ENCODE assay signal across 8 cellular contexts in the genomic region with DNA sequence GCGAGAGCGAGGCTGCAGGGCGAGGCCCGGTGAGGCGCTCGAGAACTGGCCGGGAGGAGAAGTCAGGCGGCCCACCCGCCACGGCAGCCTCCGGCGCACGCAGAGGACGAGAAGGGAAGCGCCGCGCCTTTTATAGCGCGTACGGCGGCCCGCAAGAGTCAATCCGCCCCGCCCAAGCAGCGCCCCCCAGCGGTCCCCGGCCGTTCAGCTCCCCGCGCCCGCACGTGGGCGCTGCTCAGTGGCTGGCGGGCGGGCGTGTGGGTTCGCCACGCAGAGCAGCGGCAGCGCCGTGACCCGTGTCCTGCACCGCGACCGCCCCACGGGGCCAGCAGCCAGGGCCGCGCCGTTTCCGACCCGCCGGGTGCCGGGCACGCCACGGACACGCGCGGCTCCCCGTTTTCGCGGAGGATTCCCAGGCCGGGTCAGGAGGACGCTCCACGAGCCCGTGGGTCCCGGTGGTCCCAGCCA. TPM values are rescaled to one million over a fixed set of nuclear protein-coding genes. Genes with fewer than 3 reads are reported as not detected.
A peak's percentile ranks its signal among the peaks of the same experiment; 100 is the strongest.
DNase-seq lines count a peak whose midpoint lies in the region; ATAC-seq and TF ChIP-seq lines count a peak whose summit lies in the region.

No MANE protein-coding gene starts in this region.

- TF ChIP-seq CTCF in GM23338 (conservative IDR thresholded peaks at IDR 0.05; ENCODE audit: low read depth in 2 of 2) (peak; percentile 56 to 79), glutamatergic neuron (IDR thresholded peaks at IDR 0.05; ENCODE audit: partially characterized antibody, unreplicated experiment) (peak; percentile 95), osteocyte (IDR thresholded peaks at IDR 0.05) (peak; percentile 97), thoracic aorta (IDR thresholded peaks at IDR 0.05) (peak; percentile 83)

- H2AFZ ChIP-seq in GM23338: no peak overlapping the region; the same call in 1 of the 2 replicates

- H3K27me3 ChIP-seq in GM23338 (ENCODE audit: insufficient read depth): peaks cover 15% of the 10 kb centered on the region
- no peaks in the 10 kb centered on the region for H3K27me3 ChIP-seq in thoracic aorta (replicated peaks; ENCODE audit: insufficient read depth)

- peaks cover 35% of the 10 kb centered on the region for H3K79me2 ChIP-seq in GM23338 (replicated peaks; ENCODE audit: insufficient read depth)

- H3K27me3 Mint-ChIP-seq in GM23338 (ENCODE audit: insufficient read depth, low read depth, poor library complexity) (peaks cover 28% of the 10 kb centered on the region), glutamatergic neuron (ENCODE audit: unreplicated experiment) (peaks cover 14% of the 10 kb centered on the region), osteocyte (ENCODE audit: unreplicated experiment) (no peaks in the 10 kb centered on the region)

- H3K4me3 Mint-ChIP-seq in GM23338: peak overlapping the region; percentile 93; the same call in 2 of the 3 replicates
- H3K4me3 Mint-ChIP-seq in glutamatergic neuron (ENCODE audit: unreplicated experiment): no peak overlapping the region
- peak overlapping the region; percentile 58 for H3K4me3 Mint-ChIP-seq in osteocyte (ENCODE audit: unreplicated experiment)

- H3F3A ChIP-seq in GM23338 (replicated peaks; ENCODE audit: low read depth): peaks cover 43% of the 10 kb centered on the region

- peaks cover 48% of the 10 kb centered on the region for H3K36me3 Mint-ChIP-seq in GM23338 (ENCODE audit: low read depth)
- H3K36me3 Mint-ChIP-seq in glutamatergic neuron (ENCODE audit: unreplicated experiment): peaks cover 4% of the 10 kb centered on the region
- peaks cover 19% of the 10 kb centered on the region for H3K36me3 Mint-ChIP-seq in osteocyte (ENCODE audit: unreplicated experiment)

- no peak overlapping the region for H3K27ac Mint-ChIP-seq in GM23338
- no peak overlapping the region for H3K27ac Mint-ChIP-seq in glutamatergic neuron (ENCODE audit: unreplicated experiment)
- no peak overlapping the region for H3K27ac Mint-ChIP-seq in osteocyte (ENCODE audit: unreplicated experiment)

- peaks cover 31% of the 10 kb centered on the region for H4K20me1 ChIP-seq in GM23338 (replicated peaks; ENCODE audit: insufficient read depth)

- H3K9me3 ChIP-seq in thoracic aorta: no peaks in the 10 kb centered on the region

- H3K4me3 ChIP-seq in GM23338 (peak overlapping the region; percentile 99), thoracic aorta (peak overlapping the region; percentile 76)

- no peaks in the 10 kb centered on the region for H3K9me2 ChIP-seq in GM23338 (ENCODE audit: insufficient read depth)

- no peaks in the 10 kb centered on the region; the same call in 1 of the 3 replicates for H3K9me3 Mint-ChIP-seq in GM23338
- H3K9me3 Mint-ChIP-seq in glutamatergic neuron (ENCODE audit: unreplicated experiment): peaks cover 8% of the 10 kb centered on the region
- H3K9me3 Mint-ChIP-seq in osteocyte (ENCODE audit: unreplicated experiment): no peaks in the 10 kb centered on the region

- peak overlapping the region; percentile 94 for H3K4me2 ChIP-seq in GM23338

- ATAC-seq in GM23338: peak; percentile 50
- peak; percentile 72 for ATAC-seq in thoracic aorta (ENCODE audit: insufficient number of reproducible peaks, low FRiP score, low read depth)

- H3K27ac ChIP-seq in GM23338 (ENCODE audit: low read depth) (no peak overlapping the region), thoracic aorta (no peak overlapping the region)

- H3K4me1 ChIP-seq in GM23338 (ENCODE audit: insufficient read depth) (peaks cover 9% of the 10 kb centered on the region; the same call in 1 of the 2 replicates), thoracic aorta (ENCODE audit: control insufficient read depth in 1 of 2, low read depth in 2 of 2) (peaks cover 8 to 28% of the 10 kb centered on the region in 2 donors)

- DNase-seq in EL: peak; percentile 87
- peak; percentile 79 for DNase-seq in GM23338 (ENCODE audit: low spot score)
- peak; percentile 90 for DNase-seq in LoVo (ENCODE audit: low spot score)
- peak; percentile 79 for DNase-seq in SK-N-DZ (ENCODE audit: low spot score)
- DNase-seq in activated naive CD4-positive, alpha-beta T cell treated with anti-CD3 and anti-CD28 coated beads, Interleukin-2, amount 50 U/mL, for 16 hours: peak; percentile 94
- peak; percentile 94 for DNase-seq in glutamatergic neuron
- peak; percentile 97 for DNase-seq in osteocyte (ENCODE audit: extremely low spot score, unreplicated experiment)
- peak; percentile 40 for DNase-seq in thoracic aorta (ENCODE audit: low spot score)

- H3K4me1 Mint-ChIP-seq in GM23338: peaks cover 18% of the 10 kb centered on the region
- peaks cover 14% of the 10 kb centered on the region for H3K4me1 Mint-ChIP-seq in glutamatergic neuron (ENCODE audit: low read depth, unreplicated experiment)
- H3K4me1 Mint-ChIP-seq in osteocyte (ENCODE audit: unreplicated experiment): peaks cover 38% of the 10 kb centered on the region

- H3K36me3 ChIP-seq in GM23338 (ENCODE audit: insufficient read depth) (peaks cover 22% of the 10 kb centered on the region), thoracic aorta (peaks cover 16% of the 10 kb centered on the region)

TF ChIP-seq in GM23338, 12 proteins besides CTCF, POLR2A, EP300 and RAD21 (continues in another document):
- TF ChIP-seq, protein P1, sequence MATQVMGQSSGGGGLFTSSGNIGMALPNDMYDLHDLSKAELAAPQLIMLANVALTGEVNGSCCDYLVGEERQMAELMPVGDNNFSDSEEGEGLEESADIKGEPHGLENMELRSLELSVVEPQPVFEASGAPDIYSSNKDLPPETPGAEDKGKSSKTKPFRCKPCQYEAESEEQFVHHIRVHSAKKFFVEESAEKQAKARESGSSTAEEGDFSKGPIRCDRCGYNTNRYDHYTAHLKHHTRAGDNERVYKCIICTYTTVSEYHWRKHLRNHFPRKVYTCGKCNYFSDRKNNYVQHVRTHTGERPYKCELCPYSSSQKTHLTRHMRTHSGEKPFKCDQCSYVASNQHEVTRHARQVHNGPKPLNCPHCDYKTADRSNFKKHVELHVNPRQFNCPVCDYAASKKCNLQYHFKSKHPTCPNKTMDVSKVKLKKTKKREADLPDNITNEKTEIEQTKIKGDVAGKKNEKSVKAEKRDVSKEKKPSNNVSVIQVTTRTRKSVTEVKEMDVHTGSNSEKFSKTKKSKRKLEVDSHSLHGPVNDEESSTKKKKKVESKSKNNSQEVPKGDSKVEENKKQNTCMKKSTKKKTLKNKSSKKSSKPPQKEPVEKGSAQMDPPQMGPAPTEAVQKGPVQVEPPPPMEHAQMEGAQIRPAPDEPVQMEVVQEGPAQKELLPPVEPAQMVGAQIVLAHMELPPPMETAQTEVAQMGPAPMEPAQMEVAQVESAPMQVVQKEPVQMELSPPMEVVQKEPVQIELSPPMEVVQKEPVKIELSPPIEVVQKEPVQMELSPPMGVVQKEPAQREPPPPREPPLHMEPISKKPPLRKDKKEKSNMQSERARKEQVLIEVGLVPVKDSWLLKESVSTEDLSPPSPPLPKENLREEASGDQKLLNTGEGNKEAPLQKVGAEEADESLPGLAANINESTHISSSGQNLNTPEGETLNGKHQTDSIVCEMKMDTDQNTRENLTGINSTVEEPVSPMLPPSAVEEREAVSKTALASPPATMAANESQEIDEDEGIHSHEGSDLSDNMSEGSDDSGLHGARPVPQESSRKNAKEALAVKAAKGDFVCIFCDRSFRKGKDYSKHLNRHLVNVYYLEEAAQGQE (IDR thresholded peaks at IDR 0.05; ENCODE audit: unreplicated experiment): no peak
- TF ChIP-seq POLR2AphosphoS5 (IDR thresholded peaks at IDR 0.05; ENCODE audit: low read depth): peak; percentile 95
- no peak for TF ChIP-seq ZNF331 (CRISPR knock-in tag; IDR thresholded peaks at IDR 0.05; ENCODE audit: low read depth)
- TF ChIP-seq EZH2phosphoT487 (IDR thresholded peaks at IDR 0.05; ENCODE audit: unreplicated experiment): no peak
- no peak for TF ChIP-seq STAT1 (IDR thresholded peaks at IDR 0.05; ENCODE audit: unreplicated experiment)
- peak; percentile 88 for TF ChIP-seq CREB1 (CRISPR knock-in tag; IDR thresholded peaks at IDR 0.05; ENCODE audit: low read depth)

RNA-seq across cellular contexts. Expression of a gene that starts 14.6 kb away (rescaled TPM):
- total RNA-seq in GM23338 (2014; rRNA removed; shearing (Covaris generic)): 0.45 and 9.8 TPM in 2 replicates
- polyA plus RNA-seq in GM23338 (2016; fragmentation: Nextera tagmentation; extraction: Ambion mirVana): 0.43 and 0.74 TPM in 2 replicates
- polyA plus RNA-seq in SK-N-DZ (2014; cell fraction: cytosol; rRNA removed): 0.12 and 0.60 TPM in 2 replicates
- polyA plus RNA-seq in SK-N-DZ (2014; cell fraction: nucleus; rRNA removed): 0.13 TPM in 1 of 2 replicates, not detected in the other
- total RNA-seq in glutamatergic neuron (ENCODE audit: unreplicated experiment) (not detected), osteocyte (not detected in 2 replicates), thoracic aorta (1 to 10 TPM; 3.1 to 9.4 TPM)

RNA-seq across cellular contexts. Expression of a gene that starts 15.7 kb away (rescaled TPM):
- total RNA-seq in GM23338 (2014; rRNA removed; shearing (Covaris generic)): 47.2 and 60.0 TPM in 2 replicates
- 18.7 and 24.2 TPM in 2 replicates for polyA plus RNA-seq in GM23338 (2016; fragmentation: Nextera tagmentation; extraction: Ambion mirVana)
- 78.9 and 87.2 TPM in 2 replicates for polyA plus RNA-seq in SK-N-DZ (2014; cell fraction: cytosol; rRNA removed)
- polyA plus RNA-seq in SK-N-DZ (2014; cell fraction: nucleus; rRNA removed): 150 and 195 TPM in 2 replicates
- 71.3 TPM for total RNA-seq in glutamatergic neuron (ENCODE audit: unreplicated experiment)
- 11.4 and 11.5 TPM in 2 replicates for total RNA-seq in osteocyte
- total RNA-seq in thoracic aorta: 1 to 10 TPM; 4.8 to 6.9 TPM

RNA-seq across cellular contexts. Expression of a gene that starts 20.2 kb away (rescaled TPM):
- not detected in 2 replicates for total RNA-seq in GM23338 (2014; rRNA removed; shearing (Covaris generic))
- polyA plus RNA-seq in GM23338 (2016; fragmentation: Nextera tagmentation; extraction: Ambion mirVana): not detected in 2 replicates
- polyA plus RNA-seq in SK-N-DZ (2014; cell fraction: cytosol; rRNA removed): not detected in 2 replicates
- polyA plus RNA-seq in SK-N-DZ (2014; cell fraction: nucleus; rRNA removed): not detected in 2 replicates
- total RNA-seq in glutamatergic neuron (ENCODE audit: unreplicated experiment) (not detected), osteocyte (not detected in 2 replicates), thoracic aorta (10 to 100 TPM in 1 of 2 donors, 1 to 10 TPM in 1; 4.5 to 25.3 TPM)

RNA-seq across cellular contexts. Expression of a gene that starts 29.9 kb away (rescaled TPM):
- total RNA-seq in GM23338 (2014; rRNA removed; shearing (Covaris generic)): not detected in 2 replicates
- not detected in 2 replicates for polyA plus RNA-seq in GM23338 (2016; fragmentation: Nextera tagmentation; extraction: Ambion mirVana)
- polyA plus RNA-seq in SK-N-DZ (2014; cell fraction: cytosol; rRNA removed): not detected in 2 replicates
- polyA plus RNA-seq in SK-N-DZ (2014; cell fraction: nucleus; rRNA removed): not detected in 2 replicates
- total RNA-seq in glutamatergic neuron (ENCODE audit: unreplicated experiment) (not detected), osteocyte (not detected in 2 replicates), thoracic aorta (not detected)

RNA-seq across cellular contexts. Expression of a gene that starts 36.2 kb away (rescaled TPM):
- 0.54 and 0.90 TPM in 2 replicates for total RNA-seq in GM23338 (2014; rRNA removed; shearing (Covaris generic))
- polyA plus RNA-seq in GM23338 (2016; fragmentation: Nextera tagmentation; extraction: Ambion mirVana): 0.76 and 1.2 TPM in 2 replicates
- not detected in 2 replicates for polyA plus RNA-seq in SK-N-DZ (2014; cell fraction: cytosol; rRNA removed)
- not detected in 2 replicates for polyA plus RNA-seq in SK-N-DZ (2014; cell fraction: nucleus; rRNA removed)
- total RNA-seq in glutamatergic neuron (ENCODE audit: unreplicated experiment) (1.9 TPM), osteocyte (not detected in 2 replicates), thoracic aorta (not detected)

Comparison
In these comparisons a context has a peak if more than half of its experiments do, and no peak if none do; other contexts are left out.
1. DNase-seq: peak in every context shown above with its lines; median percentile 97 in osteocyte; 94 in activated naive CD4-positive, alpha-beta T cell treated with anti-CD3 and anti-CD28 coated beads, Interleukin-2, amount 50 U/mL, for 16 hours; 94 in glutamatergic neuron; 90 in LoVo; 87 in EL; 79 in GM23338; 79 in SK-N-DZ; 40 in thoracic aorta.